35 cellular contexts compared by ENCODE assay signal in genomic region chr17:74728033-74728701, GRCh38. TPM values are rescaled to one million over a fixed set of nuclear protein-coding genes. Genes with fewer than 3 reads are reported as not detected.
"Had no signal": no experiment of that assay in that cellular context is flagged by ENCODE, and none has a peak within 500 bp of the region (broad histone marks: within the 10 kb centered on the region; RNA-seq: fewer than 3 reads in every experiment).

No MANE protein-coding gene starts in this region.

- H3K27ac ChIP-seq: coronary artery, esophagus muscularis mucosa, foreskin keratinocyte, gastroesophageal sphincter, heart left ventricle, hepatocyte, left lung, neural progenitor cell, ovary, psoas muscle, skin epidermis, spleen, testis, tibial artery, upper lobe of right lung, uterus had no signal

- H3K36me3 ChIP-seq: esophagus muscularis mucosa, gastroesophageal sphincter, heart left ventricle, left lung, neural progenitor cell, ovary, spleen, tibial artery, upper lobe of right lung, uterus had no signal

- H3K9ac ChIP-seq: neural progenitor cell had no signal

- H3K9me3 ChIP-seq: esophagus muscularis mucosa, gastroesophageal sphincter, heart left ventricle, left lung, ovary, psoas muscle, spleen, testis, tibial artery, upper lobe of right lung, uterus had no signal

- H3K4me1 ChIP-seq: esophagus muscularis mucosa, foreskin keratinocyte, gastroesophageal sphincter, neural progenitor cell, psoas muscle, testis, tibial artery, upper lobe of right lung, uterus had no signal

- FAIRE-seq: endothelial cell of umbilical vein, islet of Langerhans had no signal

- DNase-seq: dermis blood vessel endothelial cell; effector memory CD4-positive, alpha-beta T cell; foreskin keratinocyte; heart left ventricle; left cardiac atrium; left lung; mesenchymal stem cell; midbrain; naive thymus-derived CD4-positive, alpha-beta T cell; nucleus accumbens; ovary; psoas muscle; right cardiac atrium; stimulated activated CD4-positive, alpha-beta T cell treated with anti-CD3 and anti-CD28 coated beads, Interleukin-4, amount 100 ng/mL, for 4 hours; stimulated activated naive CD8-positive, alpha-beta T cell treated with anti-CD3 and anti-CD28 coated beads, Interleukin-15, Interleukin-2, amounts not matched to agents 100 U/mL and 50 U/mL, for 24 hours; substantia nigra; testis; tibial artery; uterus had no signal

- H3K4me2 ChIP-seq: hepatocyte, neural progenitor cell had no signal

- H3K27me3 ChIP-seq: foreskin keratinocyte, hepatocyte, ovary, spleen, testis, upper lobe of right lung, uterus had no signal

- H3K4me3 ChIP-seq: coronary artery, esophagus muscularis mucosa, gastroesophageal sphincter, heart left ventricle, hepatocyte, left lung, neural progenitor cell, ovary, psoas muscle, skin epidermis, spleen, testis, tibial artery, upper lobe of right lung, uterus had no signal

- H2AFZ ChIP-seq: hepatocyte, neural progenitor cell had no signal

- ATAC-seq: foreskin keratinocyte; gastroesophageal sphincter; heart left ventricle; left cardiac atrium; left lung; naive thymus-derived CD4-positive, alpha-beta T cell; psoas muscle; right cardiac atrium; stimulated activated memory B cell treated with anti-CD40 and anti-IgM and Interleukin-4, amounts not matched to agents 10 μg/mL and 1 μg/mL and 100 μg/mL, for 72 hours; stimulated activated naive CD8-positive, alpha-beta T cell treated with anti-CD3 and anti-CD28 coated beads, Interleukin-15, Interleukin-2, amounts not matched to agents 100 U/mL and 50 U/mL, for 24 hours; upper lobe of right lung had no signal

RNA-seq across cellular contexts. Expression of gene RAB37, which starts 8.9 kb away (rescaled TPM):
- total RNA-seq: endothelial cell of umbilical vein, epithelial cell of proximal tubule, foreskin keratinocyte, kidney epithelial cell had no signal
- polyA plus RNA-seq: foreskin keratinocyte had no signal

RNA-seq across cellular contexts. Expression of gene CD300LF, which starts 15.4 kb away (rescaled TPM):
- total RNA-seq: dermis blood vessel endothelial cell, endothelial cell of umbilical vein, epithelial cell of proximal tubule, fibroblast of lung, foreskin keratinocyte, hepatocyte, kidney epithelial cell, lung microvascular endothelial cell, renal cortical epithelial cell had no signal
- polyA plus RNA-seq: endothelial cell of umbilical vein; fibroblast of lung; foreskin keratinocyte; naive thymus-derived CD4-positive, alpha-beta T cell had no signal
